Comparison of ENCODE assay signal across 12 cellular contexts in genomic region chr16:81697886-81698635, GRCh38.
A peak's percentile ranks its signal among the peaks of the same experiment; 100 is the strongest.
DNase-seq lines count a peak whose midpoint lies in the region; ATAC-seq and TF ChIP-seq lines count a peak whose summit lies in the region.
"Had no signal": no experiment of that assay in that cellular context is flagged by ENCODE, and none has a peak within 500 bp of the region (broad histone marks: within the 10 kb centered on the region; RNA-seq: fewer than 3 reads in every experiment).

No MANE protein-coding gene starts in this region.

- H3K4me3 ChIP-seq in fibroblast of pulmonary artery (replicated peaks; ENCODE audit: low read depth, low read length) (no peak overlapping the region), transverse colon (no peak overlapping the region)
- H3K4me3 ChIP-seq: breast epithelium, SK-N-MC had no signal

- no peaks in the 10 kb centered on the region for H3K27me3 ChIP-seq in transverse colon
- H3K27me3 ChIP-seq: breast epithelium had no signal

- TF ChIP-seq POLR2A in transverse colon (IDR thresholded peaks at IDR 0.05): no peak

- peak; percentile 85 for DNase-seq in astrocyte of the hippocampus (ENCODE audit: low read depth, low spot score)
- DNase-seq in fibroblast of pulmonary artery (ENCODE audit: low read depth): peak; percentile 37
- DNase-seq in middle frontal gyrus (ENCODE audit: extremely low spot score, low spot score): peak; percentile 73
- no peak for DNase-seq in transverse colon
- no peak for DNase-seq in stimulated activated CD4-positive, alpha-beta T cell treated with anti-CD3 and anti-CD28 coated beads, Interleukin-2, amount 100 ng/mL, for 48 hours
- DNase-seq in GF-D8 (lab: John Stamatoyannopoulos, UW): no peak
- DNase-seq: KG1, NCI-H2029 treated with DMSO at 0.1 percent for 48 hours had no signal

- H3K36me3 ChIP-seq in transverse colon: peaks cover 0 to 33% (median 0%) of the 10 kb centered on the region in 4 donors
- H3K36me3 ChIP-seq: breast epithelium had no signal

- in situ Hi-C loops in transverse colon (cut with MboI; ENCODE audit: low pct_ligation_motif_present in 1 of 4, low pct_unique_long_range_greater_than_20kb in 1 of 4, low sequenced_read_pairs in 3 of 4): no loop called here

- ATAC-seq in HG02623 (IDR thresholded peaks at IDR 0.05; ENCODE audit: unreplicated experiment): no peak
- ATAC-seq: activated CD4-positive, CD25-positive, alpha-beta regulatory T cell treated with anti-CD3 and anti-CD28 coated beads, Interleukin-2, amount 50 U/mL, for 24 hours had no signal

- intact Hi-C loops in transverse colon (cut with DNase I; ENCODE audit: low total_unique reads): no loop called here

- 63 to 85% methylated on average over 6 to 30 of the region's 30 CpGs for WGBS in transverse colon (ENCODE audit: low coverage in 1 of 2), 2 donors

- H3K4me1 ChIP-seq in transverse colon: peaks cover 0 to 28% (median 16%) of the 10 kb centered on the region in 4 donors
- H3K4me1 ChIP-seq: breast epithelium had no signal

- peak overlapping the region in 3 of 4 donors; percentile 38 to 78 (median 53) for H3K27ac ChIP-seq in transverse colon
- H3K27ac ChIP-seq: SK-N-MC had no signal

- no peak for TF ChIP-seq EP300 in transverse colon (IDR thresholded peaks at IDR 0.05; ENCODE audit: low read depth)

- H3K9me3 ChIP-seq in transverse colon: no peaks in the 10 kb centered on the region
- H3K9me3 ChIP-seq: breast epithelium had no signal

- TF ChIP-seq CTCF in fibroblast of pulmonary artery (IDR thresholded peaks at IDR 0.05; ENCODE audit: low read length, missing control alignments): no peak
- no peak for TF ChIP-seq CTCF in transverse colon (IDR thresholded peaks at IDR 0.05)

Comparison
In these comparisons a context has a peak if more than half of its experiments do, and no peak if none do; other contexts are left out.
1. DNase-seq: peak in astrocyte of the hippocampus (single experiment), fibroblast of pulmonary artery (single experiment) and middle frontal gyrus (single experiment); none in transverse colon (single experiment), stimulated activated CD4-positive, alpha-beta T cell treated with anti-CD3 and anti-CD28 coated beads, Interleukin-2, amount 100 ng/mL, for 48 hours (0 of 2) and GF-D8 (single experiment).